20 cellular contexts compared by ENCODE assay signal in the genomic region with DNA sequence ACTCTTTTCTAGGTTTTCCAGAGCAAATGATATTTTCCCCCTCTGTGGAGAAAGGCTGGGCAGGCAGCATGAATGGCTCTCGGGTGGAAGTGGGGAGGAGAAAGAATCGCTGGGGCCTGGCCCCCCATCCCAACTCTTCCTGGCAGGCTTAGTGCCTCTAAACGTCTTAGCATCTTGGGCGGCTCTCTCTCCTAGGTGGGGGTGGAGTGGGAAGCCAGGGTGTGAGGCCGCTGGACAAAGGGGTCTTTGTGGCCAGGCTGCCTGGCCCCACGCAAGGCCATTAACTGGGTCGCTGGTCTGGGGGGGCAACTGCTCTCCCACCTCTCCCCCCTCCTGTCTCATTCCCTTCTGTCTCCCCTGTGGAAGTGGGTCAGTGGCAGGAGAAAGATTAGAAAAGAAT. TPM values are rescaled to one million over a fixed set of nuclear protein-coding genes. Genes with fewer than 3 reads are reported as not detected.
DNase-seq lines count a peak whose midpoint lies in the region; ATAC-seq and TF ChIP-seq lines count a peak whose summit lies in the region.
"Had no signal": no experiment of that assay in that cellular context is flagged by ENCODE, and none has a peak within 500 bp of the region (broad histone marks: within the 10 kb centered on the region; RNA-seq: fewer than 3 reads in every experiment).

No MANE protein-coding gene starts in this region.

- peaks cover 0 to 62% (median 20%) of the 10 kb centered on the region in 3 donors for H3K4me1 ChIP-seq in esophagus squamous epithelium
- peaks cover 71% of the 10 kb centered on the region for H3K4me1 ChIP-seq in osteoblast (ENCODE audit: insufficient read depth, low read length)
- H3K4me1 ChIP-seq in tibial nerve, result peaks cover 0 to 98% (median 54%) of the 10 kb centered on the region in 4 donors

- H3K4me3 ChIP-seq in esophagus squamous epithelium, result no peak overlapping the region
- H3K4me3 ChIP-seq in osteoblast (ENCODE audit: insufficient read depth, low read length), result no peak overlapping the region
- H3K4me3 ChIP-seq in tibial nerve, result no peak overlapping the region
- H3K4me3 ChIP-seq: K562 had no signal

- TF ChIP-seq CTCF in esophagus squamous epithelium (IDR thresholded peaks at IDR 0.05) (no peak), osteoblast (IDR thresholded peaks at IDR 0.05; ENCODE audit: extremely low read depth, low read depth, low read length) (no peak), tibial nerve (IDR thresholded peaks at IDR 0.05) (no peak)

- H3K27me3 ChIP-seq in esophagus squamous epithelium (no peaks in the 10 kb centered on the region), osteoblast (ENCODE audit: insufficient read depth, low read length) (no peaks in the 10 kb centered on the region), tibial nerve (no peaks in the 10 kb centered on the region)

- ATAC-seq in left lobe of liver (no peak), GM21529 (IDR thresholded peaks at IDR 0.05; ENCODE audit: unreplicated experiment) (no peak)

- TF ChIP-seq EP300 in tibial nerve (IDR thresholded peaks at IDR 0.05), result no peak

- H4K20me1 ChIP-seq in osteoblast (ENCODE audit: insufficient read depth, low read length), result peaks cover 79% of the 10 kb centered on the region

- WGBS in esophagus squamous epithelium, 2 donors, result 65 to 81% methylated on average over 6 to 7 of the region's 7 CpGs
- 19 to 42% methylated on average over 7 of the region's 7 CpGs for WGBS in tibial nerve, 2 donors

- no peak overlapping the region for H3K4me2 ChIP-seq in osteoblast (ENCODE audit: insufficient read depth, low read length)

- H2AFZ ChIP-seq in osteoblast (ENCODE audit: low read length), result no peak overlapping the region

- H3K9me3 ChIP-seq in esophagus squamous epithelium (no peaks in the 10 kb centered on the region), osteoblast (ENCODE audit: low read depth, low read length) (no peaks in the 10 kb centered on the region), tibial nerve (no peaks in the 10 kb centered on the region)

- H3K27ac ChIP-seq in angular gyrus (ENCODE audit: low read depth, low read length), result peak overlapping the region; percentile 41
- H3K27ac ChIP-seq in esophagus squamous epithelium, result peak overlapping the region in 3 of 4 donors; percentile 38 to 51 (median 45)
- H3K27ac ChIP-seq in osteoblast (ENCODE audit: low read depth, low read length), result peak overlapping the region; percentile 24
- H3K27ac ChIP-seq in tibial nerve, result peak overlapping the region; percentile 51 to 85 (median 74)
- H3K27ac ChIP-seq: VCaP had no signal

- no peak for DNase-seq in esophagus squamous epithelium (lab: John Stamatoyannopoulos, UW)
- DNase-seq in osteoblast (ENCODE audit: insufficient read length, low spot score, missing footprints), result no peak
- no peak for DNase-seq in tibial nerve (ENCODE audit: low spot score in 2 of 2)
- DNase-seq in left lobe of liver (ENCODE audit: low spot score), result no peak
- DNase-seq in activated CD4-positive, alpha-beta T cell treated with anti-CD3 and anti-CD28 coated beads, Interleukin-2, amount 50 U/mL, for 4 hours, result no peak
- DNase-seq: activated CD4-positive, alpha-beta T cell treated with anti-CD3 and anti-CD28 coated beads, Interleukin-2, amount 50 U/mL, for 48 hours; activated naive CD4-positive, alpha-beta T cell treated with anti-CD3 and anti-CD28 coated beads for 36 hours; activated T-cell treated with anti-CD3 and anti-CD28 coated beads, Interleukin-2, amount 50 U/mL, for 1 hour; mammary epithelial cell; NCI-H2081; stimulated activated naive CD4-positive, alpha-beta T cell treated with Interleukin-2 at 50 U/mL for 16 hours; T-helper 1 cell had no signal

- intact Hi-C loops in esophagus squamous epithelium (cut with DNase I), result no loop called here

- no peak for TF ChIP-seq POLR2A in esophagus squamous epithelium (IDR thresholded peaks at IDR 0.05)
- TF ChIP-seq POLR2A in tibial nerve (IDR thresholded peaks at IDR 0.05), result no peak

- peaks cover 96% of the 10 kb centered on the region for H3K79me2 ChIP-seq in osteoblast (ENCODE audit: insufficient read depth, low read length)

- peaks cover 25 to 100% (median 43%) of the 10 kb centered on the region in 3 donors for H3K36me3 ChIP-seq in esophagus squamous epithelium
- H3K36me3 ChIP-seq in osteoblast (ENCODE audit: insufficient read depth, low read length), result peaks cover 91% of the 10 kb centered on the region
- H3K36me3 ChIP-seq in tibial nerve, result peaks cover 0 to 96% (median 11%) of the 10 kb centered on the region in 3 donors

RNA-seq across cellular contexts. Expression of gene LRP1-AS, which starts 4.7 kb away (rescaled TPM):
- total RNA-seq in esophagus squamous epithelium (not detected), osteoblast (not detected in 2 replicates), tibial nerve (not detected), left lobe of liver (not detected)
- total RNA-seq: activated naive CD4-positive, alpha-beta T cell treated with anti-CD3 and anti-CD28 coated beads for 36 hours; B cell; epithelial cell of proximal tubule; K562; mammary epithelial cell; naive thymus-derived CD8-positive, alpha-beta T cell; NCI-H460 had no signal

RNA-seq across cellular contexts. Expression of gene LRP1, which starts 14.4 kb away (rescaled TPM):
- total RNA-seq in esophagus squamous epithelium (100 to 1,000 TPM in 1 of 4 donors, 10 to 100 TPM in 3; 60.8 to 147 (median 81.9) TPM), osteoblast (744 and 789 TPM in 2 replicates), tibial nerve (100 to 1,000 TPM; 410 to 653 (median 527) TPM), left lobe of liver (370 TPM)

RNA-seq across cellular contexts. Expression of gene STAT6, which starts 31.6 kb away (rescaled TPM):
- total RNA-seq in esophagus squamous epithelium (100 to 1,000 TPM in 2 of 4 donors, 10 to 100 TPM in 2; 72.7 to 138 (median 102) TPM), osteoblast (149 and 167 TPM in 2 replicates), tibial nerve (100 to 1,000 TPM; 140 to 247 (median 183) TPM), left lobe of liver (97.6 TPM)

RNA-seq across cellular contexts. Expression of gene NAB2, which starts 53.8 kb away (rescaled TPM):
- total RNA-seq in esophagus squamous epithelium (10 to 100 TPM in 3 of 4 donors, 1 to 10 TPM in 1; 9.1 to 25.2 (median 13.3) TPM), osteoblast (53.6 and 70.9 TPM in 2 replicates), tibial nerve (10 to 100 TPM; 29.3 to 42.2 (median 38.6) TPM), left lobe of liver (12.9 TPM)

Comparison
In these comparisons a context has a peak if more than half of its experiments do, and no peak if none do; other contexts are left out.
1. H3K27ac ChIP-seq: peak in every context shown above with its lines; median percentile 74 in tibial nerve; 45 in esophagus squamous epithelium; 41 in angular gyrus; 24 in osteoblast.